In genomic region chr2:14533106-14533757, GRCh38 we compare ENCODE assay signal across 17 cellular contexts.
DNase-seq lines count a peak whose midpoint lies in the region; ATAC-seq and TF ChIP-seq lines count a peak whose summit lies in the region.
"Had no signal": no experiment of that assay in that cellular context is flagged by ENCODE, and none has a peak within 500 bp of the region (broad histone marks: within the 10 kb centered on the region; RNA-seq: fewer than 3 reads in every experiment).

No MANE protein-coding gene starts in this region.

- H3K36me3 ChIP-seq in right atrium auricular region (no peaks in the 10 kb centered on the region), heart left ventricle (no peaks in the 10 kb centered on the region), HAP-1 (replicated peaks) (no peaks in the 10 kb centered on the region)
- H3K36me3 ChIP-seq: BE2C had no signal

- TF ChIP-seq CTCF in right atrium auricular region (IDR thresholded peaks at IDR 0.05) = no peak
- no peak for TF ChIP-seq CTCF in heart left ventricle (IDR thresholded peaks at IDR 0.05)

- H3K9me3 ChIP-seq in right atrium auricular region = no peaks in the 10 kb centered on the region
- H3K9me3 ChIP-seq in heart left ventricle = no peaks in the 10 kb centered on the region
- no peaks in the 10 kb centered on the region for H3K9me3 ChIP-seq in right cardiac atrium (ENCODE audit: control insufficient read depth, low read length)
- H3K9me3 ChIP-seq in HAP-1 = no peaks in the 10 kb centered on the region
- H3K9me3 ChIP-seq: BE2C had no signal

- in situ Hi-C loops in HAP-1 (cut with MboI; ENCODE audit: low sequenced_read_pairs) = no loop called here

- H3K27me3 ChIP-seq in right atrium auricular region (no peaks in the 10 kb centered on the region), heart left ventricle (no peaks in the 10 kb centered on the region), right cardiac atrium (ENCODE audit: control insufficient read depth, insufficient read depth) (no peaks in the 10 kb centered on the region), HAP-1 (ENCODE audit: low read depth) (no peaks in the 10 kb centered on the region)
- H3K27me3 ChIP-seq: BE2C had no signal

- H3K4me1 ChIP-seq in right atrium auricular region (peaks cover 0 to 7% of the 10 kb centered on the region in 2 donors), heart left ventricle (peaks cover 0 to 8% (median 0%) of the 10 kb centered on the region in 12 donors), right cardiac atrium (ENCODE audit: control insufficient read depth, insufficient read depth, low read length) (no peaks in the 10 kb centered on the region), HAP-1 (no peaks in the 10 kb centered on the region)
- H3K4me1 ChIP-seq: BE2C had no signal

- no peak overlapping the region for H3K4me3 ChIP-seq in right atrium auricular region
- H3K4me3 ChIP-seq in heart left ventricle = no peak overlapping the region
- H3K4me3 ChIP-seq in right cardiac atrium (ENCODE audit: low read length) = no peak overlapping the region
- H3K4me3 ChIP-seq in HAP-1 = no peak overlapping the region

- 0 to 100% (median 89%) methylated on average over 1 of the region's 1 CpG for WGBS in heart left ventricle, 4 donors
- WGBS in right cardiac atrium = 80% methylated on average over 1 of the region's 1 CpG

- ATAC-seq in Right ventricle myocardium superior (ENCODE audit: poor library complexity) (peak; percentile 93), heart left ventricle (peak; percentile 68 to 97 (median 86)), right cardiac atrium (peak; percentile 76 to 96), sciatic nerve (peak; percentile 69), HG03469 (IDR thresholded peaks at IDR 0.05; ENCODE audit: unreplicated experiment) (no peak)

- no peak for TF ChIP-seq POLR2A in heart left ventricle (IDR thresholded peaks at IDR 0.05)

- intact Hi-C loops in Right ventricle myocardium superior (cut with DNase I) (no loop called here), heart left ventricle (cut with DNase I) (loop anchor here in 1 of 10 donors (10.0 kb wide), 1 partner anchor 62 kb away; no protein-coding TSS in a partner anchor), right cardiac atrium (cut with DNase I) (no loop called here), sciatic nerve (cut with DNase I) (no loop called here)

- H3K27ac ChIP-seq in right atrium auricular region (no peak overlapping the region), heart left ventricle (peak overlapping the region in 3 of 12 donors; percentile 9 to 42 (median 34)), right cardiac atrium (ENCODE audit: low read length) (no peak overlapping the region), substantia nigra (ENCODE audit: low read depth, low read length, poor library complexity, severe bottlenecking) (no peak overlapping the region)
- H3K27ac ChIP-seq: HL-60 had no signal

- DNase-seq in Right ventricle myocardium superior = no peak
- no peak for DNase-seq in right atrium auricular region (ENCODE audit: low spot score)
- no peak for DNase-seq in heart left ventricle
- no peak for DNase-seq in right cardiac atrium
- DNase-seq in sciatic nerve (ENCODE audit: low spot score) = no peak
- DNase-seq in substantia nigra (lab: John Stamatoyannopoulos, UW) = no peak
- no peak for DNase-seq in HAP-1 (ENCODE audit: low spot score in 2 of 2)
- DNase-seq: ACHN; BE2C; C1 segment of cervical spinal cord; CD4-positive, CD25-positive, alpha-beta regulatory T cell; CD8-positive, alpha-beta memory T cell; COR-L47; DMS 273 treated with DMSO at 0.1 percent for 48 hours; H9 had no signal
